In genomic region chr10:123582084-123582989, GRCh38 we compare ENCODE assay signal across 8 cellular contexts.
A peak's percentile ranks its signal among the peaks of the same experiment; 100 is the strongest.
DNase-seq lines count a peak whose midpoint lies in the region; ATAC-seq and TF ChIP-seq lines count a peak whose summit lies in the region.

No MANE protein-coding gene starts in this region.

- CTCF ChIA-PET in SK-N-SH (lab: Yijun Ruan, JAX): interaction anchor here (0.6 to 8.1 kb wide), 58 partner anchors 9 to 821 kb away, joined by 3 to 276 read pairs (median 4); partner anchors contain the start of gene CPXM2

- no peak overlapping the region for H2AFZ ChIP-seq in SK-N-SH (ENCODE audit: low read depth)

- TF ChIP-seq EP300 in SK-N-SH (IDR thresholded peaks at IDR 0.05; ENCODE audit: borderline replicate concordance in 1 of 2, low read depth in 1 of 2, low read length in 1 of 2): no peak

- H3K9me2 ChIP-seq in SK-N-SH: no peaks in the 10 kb centered on the region

- no peak overlapping the region for H3K9ac ChIP-seq in SK-N-SH

- H3K4me2 ChIP-seq in SK-N-SH: no peak overlapping the region

- no peaks in the 10 kb centered on the region for H3K4me1 Mint-ChIP-seq in activated naive CD8-positive, alpha-beta T cell treated with anti-CD3 and anti-CD28 coated beads, Interleukin-2, amount 50 U/mL, for 24 hours

- no peak overlapping the region for H3K27ac ChIP-seq in SK-N-SH (ENCODE audit: low read depth in 2 of 2, low read length in 1 of 2)
- H3K27ac ChIP-seq in heart right ventricle: no peak overlapping the region
- H3K27ac ChIP-seq in psoas muscle: no peak overlapping the region
- no peak overlapping the region for H3K27ac ChIP-seq in aorta (ENCODE audit: low read depth in 1 of 2, low read length in 2 of 2)

- POLR2A ChIA-PET in SK-N-SH (lab: Yijun Ruan, JAX): no interaction called here

- no peak overlapping the region for H3K4me3 Mint-ChIP-seq in activated naive CD8-positive, alpha-beta T cell treated with anti-CD3 and anti-CD28 coated beads, Interleukin-2, amount 50 U/mL, for 24 hours

- no peaks in the 10 kb centered on the region for H4K20me1 ChIP-seq in SK-N-SH (ENCODE audit: insufficient read depth)

- WGBS in SK-N-SH (ENCODE audit: low lambda C conversion rate): 0% methylated on average over 6 of the region's 6 CpGs
- WGBS in heart right ventricle, 2 donors: 24 to 30% methylated on average over 6 of the region's 6 CpGs
- 21 to 25% (median 23%) methylated on average over 6 of the region's 6 CpGs for WGBS in psoas muscle, 3 donors
- WGBS in aorta, 2 donors: 26% methylated on average over 6 of the region's 6 CpGs

- no peak overlapping the region; a peak in 1 of 4 replicates for H3K4me3 ChIP-seq in SK-N-SH (ENCODE audit: low read depth in 2 of 2, low read length in 1 of 2)
- no peak overlapping the region for H3K4me3 ChIP-seq in heart right ventricle
- H3K4me3 ChIP-seq in psoas muscle: no peak overlapping the region
- H3K4me3 ChIP-seq in aorta (ENCODE audit: low read length in 2 of 2): no peak overlapping the region

- no peak for ATAC-seq in activated naive CD8-positive, alpha-beta T cell treated with anti-CD3 and anti-CD28 coated beads, Interleukin-2, amount 50 U/mL, for 24 hours
- ATAC-seq in heart right ventricle: peak; percentile 43 to 81 (median 67)
- ATAC-seq in psoas muscle: peak; percentile 73 to 85 (median 74)
- peak; percentile 73 for ATAC-seq in aorta (ENCODE audit: low FRiP score)

- no peaks in the 10 kb centered on the region for H3K9me3 Mint-ChIP-seq in activated naive CD8-positive, alpha-beta T cell treated with anti-CD3 and anti-CD28 coated beads, Interleukin-2, amount 50 U/mL, for 24 hours

- intact Hi-C loops in heart right ventricle (cut with DNase I): loop anchor here in 9 of 10 donors (1.0 to 10.0 kb wide), 6 partner anchors 384 to 820 kb away; no protein-coding TSS in a partner anchor
- intact Hi-C loops in psoas muscle (cut with DNase I): loop anchor here (2.0 to 5.0 kb wide), 2 partner anchors 380 to 805 kb away; no protein-coding TSS in a partner anchor
- intact Hi-C loops in aorta (cut with DNase I): loop anchor here (1.0 to 10.0 kb wide), 8 partner anchors 172 to 810 kb away; partner anchors contain the start of gene CPXM2 (in 2 of the 2)

- DNase-seq in activated gamma-delta T cell treated with Interleukin-2 at 50 U/mL for 16 hours (peak; percentile 51), activated gamma-delta T cell (lab: John Stamatoyannopoulos, UW) (no peak), LHCN-M2 (ENCODE audit: low read depth) (peak; percentile 50), SK-N-SH (peak; percentile 77), heart right ventricle (peak; percentile 72 to 73), psoas muscle (peak; percentile 75 to 86), aorta (peak; percentile 85 to 93)
- peak; percentile 72 for DNase-seq in activated naive CD8-positive, alpha-beta T cell treated with anti-CD3 and anti-CD28 coated beads, Interleukin-2, amount 50 U/mL, for 24 hours

- peaks cover 36% of the 10 kb centered on the region for H3K27me3 Mint-ChIP-seq in activated naive CD8-positive, alpha-beta T cell treated with anti-CD3 and anti-CD28 coated beads, Interleukin-2, amount 50 U/mL, for 24 hours

- no peak overlapping the region for H3K27ac Mint-ChIP-seq in activated naive CD8-positive, alpha-beta T cell treated with anti-CD3 and anti-CD28 coated beads, Interleukin-2, amount 50 U/mL, for 24 hours

- no peaks in the 10 kb centered on the region for H3K9me3 ChIP-seq in SK-N-SH
- no peaks in the 10 kb centered on the region for H3K9me3 ChIP-seq in heart right ventricle
- no peaks in the 10 kb centered on the region for H3K9me3 ChIP-seq in psoas muscle
- no peaks in the 10 kb centered on the region for H3K9me3 ChIP-seq in aorta (ENCODE audit: control insufficient read depth, low read length)

- peak; percentile 89 for TF ChIP-seq RAD21 in SK-N-SH (IDR thresholded peaks at IDR 0.05; ENCODE audit: low read length)

- H3K27me3 ChIP-seq in SK-N-SH (ENCODE audit: insufficient read depth) (no peaks in the 10 kb centered on the region), heart right ventricle (peaks cover 0 to 71% (median 46%) of the 10 kb centered on the region in 7 donors), psoas muscle (ENCODE audit: insufficient read depth in 3 of 3, low read length in 2 of 3) (peaks cover 0 to 32% (median 1%) of the 10 kb centered on the region in 3 donors), aorta (ENCODE audit: control insufficient read depth in 1 of 2, insufficient read depth in 2 of 2, low read length in 1 of 2) (no peaks in the 10 kb centered on the region)

- no peaks in the 10 kb centered on the region for H3F3A ChIP-seq in SK-N-SH (replicated peaks; ENCODE audit: insufficient read depth)

- H3K36me3 Mint-ChIP-seq in activated naive CD8-positive, alpha-beta T cell treated with anti-CD3 and anti-CD28 coated beads, Interleukin-2, amount 50 U/mL, for 24 hours (ENCODE audit: low read depth): no peaks in the 10 kb centered on the region

- TF ChIP-seq CTCF in SK-N-SH (IDR thresholded peaks at IDR 0.05) (peak; percentile 72), heart right ventricle (IDR thresholded peaks at IDR 0.05) (peak; percentile 66 to 91 (median 80)), psoas muscle (IDR thresholded peaks at IDR 0.05) (peak; percentile 79)

- H3K79me2 ChIP-seq in SK-N-SH (ENCODE audit: insufficient read depth): no peaks in the 10 kb centered on the region

- H3K36me3 ChIP-seq in SK-N-SH (replicated peaks in 1 of 2; ENCODE audit: control insufficient read depth in 1 of 2, insufficient read depth in 2 of 2, low read length in 1 of 2) (no peaks in the 10 kb centered on the region), heart right ventricle (no peaks in the 10 kb centered on the region), psoas muscle (ENCODE audit: insufficient read depth in 1 of 2, low read depth in 1 of 2) (no peaks in the 10 kb centered on the region), aorta (ENCODE audit: control insufficient read depth in 1 of 2, insufficient read depth in 2 of 2, low read length in 1 of 2) (no peaks in the 10 kb centered on the region)

- H3K4me1 ChIP-seq in SK-N-SH (ENCODE audit: control insufficient read depth in 1 of 2, insufficient read depth in 2 of 2, low read depth in 1 of 2, low read length in 1 of 2) (no peaks in the 10 kb centered on the region; a peak in 1 of 4 replicates), heart right ventricle (peaks cover 0 to 13% (median 7%) of the 10 kb centered on the region in 9 donors), psoas muscle (peaks cover 4% of the 10 kb centered on the region), aorta (ENCODE audit: control insufficient read depth in 1 of 2, insufficient read depth in 2 of 2, low read length in 2 of 2) (no peaks in the 10 kb centered on the region)

TF ChIP-seq in SK-N-SH, 30 proteins besides CTCF, POLR2A, EP300 and RAD21:
- TF ChIP-seq SMC3 (IDR thresholded peaks at IDR 0.05; ENCODE audit: low read depth, low read length) (peak; percentile 72), RXRA (IDR thresholded peaks at IDR 0.05; ENCODE audit: borderline replicate concordance, low read depth) (no peak)
